Comparison of ENCODE assay signal across 26 cellular contexts in genomic region chr6:21883528-21883927, GRCh38.
DNase-seq lines count a peak whose midpoint lies in the region; TF ChIP-seq lines count a peak whose summit lies in the region.
"Had no signal": no experiment of that assay in that cellular context is flagged by ENCODE, and none has a peak within 500 bp of the region (broad histone marks: within the 10 kb centered on the region; RNA-seq: fewer than 3 reads in every experiment).

No MANE protein-coding gene starts in this region.

- peaks cover 8 to 24% of the 10 kb centered on the region in 2 donors for H3K4me1 ChIP-seq in ascending aorta
- peaks cover 5 to 15% of the 10 kb centered on the region in 2 experiments for H3K4me1 ChIP-seq in trophoblast cell (ENCODE audit: control insufficient read depth in 1 of 2, insufficient read depth in 2 of 2, low read length in 2 of 2)

- H3K14ac ChIP-seq in trophoblast cell (ENCODE audit: low read length) = no peak overlapping the region

- H3K36me3 ChIP-seq in ascending aorta = no peaks in the 10 kb centered on the region
- H3K36me3 ChIP-seq in trophoblast cell (ENCODE audit: control insufficient read depth in 1 of 2, insufficient read depth in 2 of 2, low read length in 2 of 2) = peaks cover 0 to 2% of the 10 kb centered on the region in 2 experiments
- H3K36me3 ChIP-seq: gastroesophageal sphincter, lower lobe of right lung, Peyer's patch, upper lobe of left lung had no signal

- H2AK5ac ChIP-seq in trophoblast cell (ENCODE audit: low read length) = no peak overlapping the region

- H4K12ac ChIP-seq in trophoblast cell (ENCODE audit: low read depth, low read length) = no peak overlapping the region

- CTCF ChIA-PET in Calu3 (lab: Charles Lee) = no interaction called here

- no peak overlapping the region for H3K18ac ChIP-seq in trophoblast cell (ENCODE audit: low read length)

- peak overlapping the region; percentile 66 to 75 for H3K27ac ChIP-seq in ascending aorta
- H3K27ac ChIP-seq in trophoblast cell (ENCODE audit: low read depth, low read length) = peak overlapping the region; percentile 92
- H3K27ac ChIP-seq: lower lobe of right lung, Peyer's patch had no signal

- H2BK120ac ChIP-seq in trophoblast cell (ENCODE audit: insufficient read depth, low read length, poor library complexity) = no peak overlapping the region

- no peaks in the 10 kb centered on the region for H3K27me3 ChIP-seq in ascending aorta
- H3K27me3 ChIP-seq in trophoblast cell (ENCODE audit: insufficient read depth, low read length) = no peaks in the 10 kb centered on the region
- H3K27me3 ChIP-seq: gastroesophageal sphincter, Peyer's patch, upper lobe of left lung had no signal

- peaks cover 0 to 6% of the 10 kb centered on the region in 2 donors for H3K9me3 ChIP-seq in ascending aorta
- H3K9me3 ChIP-seq in trophoblast cell (ENCODE audit: insufficient read depth, low read depth, low read length) = no peaks in the 10 kb centered on the region
- H3K9me3 ChIP-seq: gastroesophageal sphincter, lower lobe of right lung, mucosa of descending colon, Peyer's patch, upper lobe of left lung had no signal

- peaks cover 12% of the 10 kb centered on the region for H3K9me3 Mint-ChIP-seq in Calu3 (ENCODE audit: low read depth, unreplicated experiment)
- H3K9me3 Mint-ChIP-seq: activated naive CD4-positive, alpha-beta T cell treated with anti-CD3 and anti-CD28 coated beads, Interleukin-2, amount 50 U/mL, for 24 hours had no signal

- peaks cover 34% of the 10 kb centered on the region for H3K79me1 ChIP-seq in trophoblast cell (ENCODE audit: low read length)

- H3K4me3 Mint-ChIP-seq in Calu3 (ENCODE audit: low read depth, unreplicated experiment) = no peak overlapping the region
- H3K4me3 Mint-ChIP-seq: activated naive CD4-positive, alpha-beta T cell treated with anti-CD3 and anti-CD28 coated beads, Interleukin-2, amount 50 U/mL, for 24 hours; HFFc6; natural killer cell treated with Interleukin-12 subunit alpha and Interleukin-12 subunit beta and Interleukin-15 and Interleukin-18, amount 100 ng/mL, for 72 hours had no signal

- no peaks in the 10 kb centered on the region for H3K36me3 Mint-ChIP-seq in Calu3 (ENCODE audit: insufficient read depth, unreplicated experiment)
- H3K36me3 Mint-ChIP-seq: activated naive CD4-positive, alpha-beta T cell treated with anti-CD3 and anti-CD28 coated beads, Interleukin-2, amount 50 U/mL, for 24 hours; natural killer cell treated with Interleukin-12 subunit alpha and Interleukin-12 subunit beta and Interleukin-15 and Interleukin-18, amount 100 ng/mL, for 72 hours had no signal

- no TSS peak for BruUV-seq in Calu3 (replicated peaks; lab: Mats Ljungman, UMichigan)

- H3K27ac Mint-ChIP-seq in Calu3 (ENCODE audit: unreplicated experiment) = peak overlapping the region; percentile 1
- H3K27ac Mint-ChIP-seq: activated naive CD4-positive, alpha-beta T cell treated with anti-CD3 and anti-CD28 coated beads, Interleukin-2, amount 50 U/mL, for 24 hours; HFFc6; natural killer cell treated with Interleukin-12 subunit alpha and Interleukin-12 subunit beta and Interleukin-15 and Interleukin-18, amount 100 ng/mL, for 72 hours had no signal

- H2AFZ ChIP-seq in trophoblast cell (ENCODE audit: insufficient read depth, low read length, poor library complexity) = no peak overlapping the region

- intact Hi-C loops in Calu3 (cut with micrococcal nuclease; ENCODE audit: unreplicated experiment) = no loop called here
- intact Hi-C loops in ascending aorta (cut with DNase I) = no loop called here

- H3K4ac ChIP-seq in trophoblast cell (ENCODE audit: low read depth, low read length) = no peak overlapping the region

- H3K4me2 ChIP-seq in trophoblast cell (ENCODE audit: low read length) = peak overlapping the region; percentile 19

- no peaks in the 10 kb centered on the region for H3K79me2 ChIP-seq in trophoblast cell (ENCODE audit: control insufficient read depth, insufficient read depth, low read length, poor library complexity)

- no peak overlapping the region for H3K9ac ChIP-seq in trophoblast cell (ENCODE audit: low read length)

- no peak overlapping the region for H3K4me3 ChIP-seq in ascending aorta
- H3K4me3 ChIP-seq in trophoblast cell (ENCODE audit: low read depth, low read length) = no peak overlapping the region
- H3K4me3 ChIP-seq: gastroesophageal sphincter, lower lobe of right lung, mucosa of descending colon, Peyer's patch, upper lobe of left lung had no signal

- H3K23ac ChIP-seq in trophoblast cell (ENCODE audit: low read length) = no peak overlapping the region

- peak; percentile 26 for DNase-seq in NCI-H146 (lab: John Stamatoyannopoulos, UW)
- no peak for DNase-seq in NCI-H146 treated with DMSO at 0.1 percent for 48 hours (lab: John Stamatoyannopoulos, UW; ENCODE audit: unreplicated experiment)
- no peak for DNase-seq in Calu3
- DNase-seq in ascending aorta (ENCODE audit: low spot score in 2 of 2) = no peak
- no peak for DNase-seq in trophoblast cell
- DNase-seq in GDM1 (lab: John Stamatoyannopoulos, UW) = no peak
- DNase-seq in retina = no peak
- no peak for DNase-seq in T-helper 9 cell
- DNase-seq: 8988T; activated CD4-positive, alpha-beta T cell treated with anti-CD3 and anti-CD28 coated beads for 48 hours; amniotic stem cell; GOT3; HFFc6; KG1; lower lobe of right lung; mucosa of descending colon; NCI-H1436; NCI-H446; NCI-H774; Peyer's patch; SHP77; stimulated activated CD4-positive, alpha-beta T cell treated with anti-CD3 and anti-CD28 coated beads, Interleukin-4, amount 100 ng/mL, for 24 hours; upper lobe of left lung had no signal

- whole genome bisulfite sequencing in trophoblast cell (ENCODE audit: extremely low coverage, insufficient coverage, insufficient read length) = no CpG with 5 or more reads among the region's 3 CpGs

- H2BK12ac ChIP-seq in trophoblast cell (ENCODE audit: low read length) = no peak overlapping the region

- no peaks in the 10 kb centered on the region for H3K27me3 Mint-ChIP-seq in Calu3 (ENCODE audit: unreplicated experiment)
- H3K27me3 Mint-ChIP-seq: activated naive CD4-positive, alpha-beta T cell treated with anti-CD3 and anti-CD28 coated beads, Interleukin-2, amount 50 U/mL, for 24 hours; natural killer cell treated with Interleukin-12 subunit alpha and Interleukin-12 subunit beta and Interleukin-15 and Interleukin-18, amount 100 ng/mL, for 72 hours had no signal

- TF ChIP-seq CTCF in Calu3 (IDR thresholded peaks at IDR 0.05; ENCODE audit: unreplicated experiment) = no peak
- no peak for TF ChIP-seq CTCF in ascending aorta (IDR thresholded peaks at IDR 0.05)

- no peak overlapping the region for H4K8ac ChIP-seq in trophoblast cell (ENCODE audit: low read depth, low read length)

- peaks cover 10% of the 10 kb centered on the region for H3K4me1 Mint-ChIP-seq in Calu3 (ENCODE audit: low read depth, unreplicated experiment)
- H3K4me1 Mint-ChIP-seq: activated naive CD4-positive, alpha-beta T cell treated with anti-CD3 and anti-CD28 coated beads, Interleukin-2, amount 50 U/mL, for 24 hours had no signal

- no peak overlapping the region for H2BK5ac ChIP-seq in trophoblast cell (ENCODE audit: low read depth, low read length, poor library complexity)

- no peak overlapping the region for H4K91ac ChIP-seq in trophoblast cell (ENCODE audit: low read depth, low read length)
